16 cellular contexts compared by ENCODE assay signal in the genomic region with DNA sequence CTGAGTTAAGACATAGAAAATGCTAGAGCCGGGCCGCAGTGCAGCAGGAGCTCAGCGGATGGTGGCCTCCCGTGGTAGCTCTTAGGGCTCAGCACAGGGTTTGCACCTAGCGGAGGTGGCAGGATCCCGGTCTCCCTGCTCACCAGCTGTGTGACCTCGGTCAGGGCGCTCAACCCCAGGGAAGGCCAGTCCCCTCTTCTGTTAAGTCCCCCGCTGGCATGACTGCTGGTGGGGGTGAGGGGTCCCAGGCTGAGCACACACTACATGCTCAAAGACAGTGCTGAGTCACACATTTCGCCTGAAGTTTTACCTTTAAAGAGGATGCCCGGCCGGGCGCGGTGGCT. TPM values are rescaled to one million over a fixed set of nuclear protein-coding genes. Genes with fewer than 3 reads are reported as not detected.
DNase-seq lines count a peak whose midpoint lies in the region; ATAC-seq and TF ChIP-seq lines count a peak whose summit lies in the region.
"Had no signal": no experiment of that assay in that cellular context is flagged by ENCODE, and none has a peak within 500 bp of the region (broad histone marks: within the 10 kb centered on the region; RNA-seq: fewer than 3 reads in every experiment).

No MANE protein-coding gene starts in this region.

- H3K9me3 ChIP-seq in CD4-positive, CD25-positive, alpha-beta regulatory T cell (ENCODE audit: control insufficient read depth in 2 of 2, low read length in 2 of 2) = no peaks in the 10 kb centered on the region
- H3K9me3 ChIP-seq in neutrophil = no peaks in the 10 kb centered on the region
- H3K9me3 ChIP-seq in CD8-positive, alpha-beta memory T cell (ENCODE audit: low read length) = no peaks in the 10 kb centered on the region
- no peaks in the 10 kb centered on the region for H3K9me3 ChIP-seq in HAP-1
- H3K9me3 ChIP-seq: psoas muscle had no signal

- H3K27me3 ChIP-seq in CD4-positive, CD25-positive, alpha-beta regulatory T cell (ENCODE audit: control insufficient read depth, insufficient read depth, low read length) = no peaks in the 10 kb centered on the region
- H3K27me3 ChIP-seq in HL-60 (ENCODE audit: insufficient read depth, poor library complexity, severe bottlenecking) (no peaks in the 10 kb centered on the region), neutrophil (no peaks in the 10 kb centered on the region), HAP-1 (ENCODE audit: low read depth) (no peaks in the 10 kb centered on the region)
- H3K27me3 ChIP-seq in CD8-positive, alpha-beta memory T cell (ENCODE audit: insufficient read depth, low read length, poor library complexity, severe bottlenecking) = no peaks in the 10 kb centered on the region

- POLR2A ChIA-PET in CD8-positive, alpha-beta memory T cell (lab: Charles Lee) = no interaction called here

- in situ Hi-C loops in HAP-1 (cut with MboI; ENCODE audit: low sequenced_read_pairs) = loop anchor here (5.0 kb wide), 1 partner anchor 165 kb away; no protein-coding TSS in a partner anchor

- intact Hi-C loops in dendritic cell treated with granulocyte-macrophage colony-stimulating factor and Interleukin-4, amounts not matched to agents 40 ng/mL and 50 ng/mL, for 4 days (cut with micrococcal nuclease) = loop anchor here (1.0 to 10.0 kb wide), 4 partner anchors 40 to 163 kb away; partner anchors contain the start of gene HRH2

- peaks cover 11% of the 10 kb centered on the region for H3K36me3 Mint-ChIP-seq in CD4-positive, CD25-positive, alpha-beta regulatory T cell
- peaks cover 76% of the 10 kb centered on the region for H3K36me3 Mint-ChIP-seq in dendritic cell treated with granulocyte-macrophage colony-stimulating factor and Interleukin-4, amounts not matched to agents 40 ng/mL and 50 ng/mL, for 4 days (ENCODE audit: low read depth)
- no peaks in the 10 kb centered on the region for H3K36me3 Mint-ChIP-seq in CD8-positive, alpha-beta memory T cell

- peaks cover 14% of the 10 kb centered on the region for H3K4me1 ChIP-seq in CD4-positive, CD25-positive, alpha-beta regulatory T cell (ENCODE audit: control insufficient read depth, insufficient read depth, low read length, poor library complexity, severe bottlenecking)
- peaks cover 52 to 61% of the 10 kb centered on the region in 2 experiments for H3K4me1 ChIP-seq in neutrophil (ENCODE audit: control insufficient read depth in 1 of 2, insufficient read depth in 1 of 2, low read depth in 1 of 2, low read length in 1 of 2)
- H3K4me1 ChIP-seq in CD8-positive, alpha-beta memory T cell (ENCODE audit: insufficient read depth, low read length) = peaks cover 15% of the 10 kb centered on the region
- H3K4me1 ChIP-seq in HAP-1 = peaks cover 4% of the 10 kb centered on the region; the same call in 1 of the 2 replicates
- H3K4me1 ChIP-seq: psoas muscle had no signal

- CTCF ChIA-PET in CD8-positive, alpha-beta memory T cell (lab: Charles Lee) = interaction anchor here (0.7 to 3.6 kb wide), 4 partner anchors 22 to 163 kb away, joined by 3 to 24 read pairs (median 3); no protein-coding TSS in a partner anchor

- peak overlapping the region; percentile 14 for H3K27ac ChIP-seq in CD4-positive, CD25-positive, alpha-beta regulatory T cell (ENCODE audit: insufficient read depth, low read length, poor library complexity, severe bottlenecking)
- H3K27ac ChIP-seq in HL-60 (replicated peaks) (peak overlapping the region; percentile 52), neutrophil (peak overlapping the region; percentile 84)
- H3K27ac ChIP-seq in CD8-positive, alpha-beta memory T cell (ENCODE audit: low read depth, low read length) = no peak overlapping the region
- H3K27ac ChIP-seq: psoas muscle had no signal

- no peak overlapping the region for H3K4me3 ChIP-seq in CD4-positive, CD25-positive, alpha-beta regulatory T cell (ENCODE audit: low read depth, low read length)
- H3K4me3 ChIP-seq in HL-60 (replicated peaks; ENCODE audit: insufficient read depth, low read length) = no peak overlapping the region
- peak overlapping the region; percentile 27 to 47 for H3K4me3 ChIP-seq in neutrophil (ENCODE audit: low read depth in 1 of 2, low read length in 1 of 2)
- H3K4me3 ChIP-seq in CD8-positive, alpha-beta memory T cell (ENCODE audit: low read length) = no peak overlapping the region
- H3K4me3 ChIP-seq in HAP-1 = no peak overlapping the region
- H3K4me3 ChIP-seq: psoas muscle, skin epidermis had no signal

- no peak for DNase-seq in CD4-positive, CD25-positive, alpha-beta regulatory T cell
- DNase-seq in HL-60 (ENCODE audit: low read depth in 1 of 2, low spot score in 1 of 2) (no peak), HAP-1 (ENCODE audit: low spot score in 2 of 2) (no peak)
- no peak for DNase-seq in CD8-positive, alpha-beta memory T cell
- no peak for DNase-seq in stimulated activated CD4-positive, alpha-beta T cell treated with anti-CD3 and anti-CD28 coated beads, Interleukin-1b, Interleukin-23, amount 100 ng/mL, for 48 hours
- DNase-seq: cerebellar nuclear complex, midbrain, NCI-H146 had no signal

- H3K9me3 Mint-ChIP-seq in CD4-positive, CD25-positive, alpha-beta regulatory T cell = no peaks in the 10 kb centered on the region
- no peaks in the 10 kb centered on the region for H3K9me3 Mint-ChIP-seq in dendritic cell treated with granulocyte-macrophage colony-stimulating factor and Interleukin-4, amounts not matched to agents 40 ng/mL and 50 ng/mL, for 4 days
- H3K9me3 Mint-ChIP-seq in CD8-positive, alpha-beta memory T cell = no peaks in the 10 kb centered on the region
- H3K9me3 Mint-ChIP-seq: activated naive CD4-positive, alpha-beta T cell treated with anti-CD3 and anti-CD28 coated beads, Interleukin-2, amount 50 U/mL, for 24 hours; IgD-negative memory B cell had no signal

- TF ChIP-seq CTCF in HL-60 (IDR thresholded peaks at IDR 0.05; ENCODE audit: insufficient read depth, low read length) (no peak), neutrophil (IDR thresholded peaks at IDR 0.05) (no peak)

- peak overlapping the region in 1 of 4 donors; percentile 82 for H3K4me3 Mint-ChIP-seq in CD4-positive, CD25-positive, alpha-beta regulatory T cell
- H3K4me3 Mint-ChIP-seq in dendritic cell treated with granulocyte-macrophage colony-stimulating factor and Interleukin-4, amounts not matched to agents 40 ng/mL and 50 ng/mL, for 4 days = no peak overlapping the region
- peak overlapping the region in 1 of 7 donors; percentile 68 for H3K4me3 Mint-ChIP-seq in CD8-positive, alpha-beta memory T cell
- H3K4me3 Mint-ChIP-seq: endodermal cell, IgD-negative memory B cell had no signal

- ATAC-seq in CD4-positive, CD25-positive, alpha-beta regulatory T cell (ENCODE audit: low read depth in 2 of 2) = no peak

- peak overlapping the region in 2 of 3 donors; percentile 82 to 89 for H3K27ac Mint-ChIP-seq in CD4-positive, CD25-positive, alpha-beta regulatory T cell
- H3K27ac Mint-ChIP-seq in dendritic cell treated with granulocyte-macrophage colony-stimulating factor and Interleukin-4, amounts not matched to agents 40 ng/mL and 50 ng/mL, for 4 days = peak overlapping the region; percentile 93
- H3K27ac Mint-ChIP-seq in CD8-positive, alpha-beta memory T cell = peak overlapping the region in 1 of 8 donors; percentile 40
- H3K27ac Mint-ChIP-seq: IgD-negative memory B cell had no signal

- H3K27me3 Mint-ChIP-seq in CD4-positive, CD25-positive, alpha-beta regulatory T cell = no peaks in the 10 kb centered on the region
- H3K27me3 Mint-ChIP-seq in dendritic cell treated with granulocyte-macrophage colony-stimulating factor and Interleukin-4, amounts not matched to agents 40 ng/mL and 50 ng/mL, for 4 days = no peaks in the 10 kb centered on the region
- peaks cover 0 to 7% of the 10 kb centered on the region in 2 donors for H3K27me3 Mint-ChIP-seq in CD8-positive, alpha-beta memory T cell
- H3K27me3 Mint-ChIP-seq: activated naive CD4-positive, alpha-beta T cell treated with anti-CD3 and anti-CD28 coated beads, Interleukin-2, amount 50 U/mL, for 24 hours had no signal

- H3K36me3 ChIP-seq in CD4-positive, CD25-positive, alpha-beta regulatory T cell (ENCODE audit: control insufficient read depth, insufficient read depth, low read length) = no peaks in the 10 kb centered on the region
- peaks cover 56% of the 10 kb centered on the region for H3K36me3 ChIP-seq in neutrophil
- no peaks in the 10 kb centered on the region for H3K36me3 ChIP-seq in CD8-positive, alpha-beta memory T cell (ENCODE audit: insufficient read depth, low read length)
- H3K36me3 ChIP-seq in HAP-1 (replicated peaks) = no peaks in the 10 kb centered on the region

- H3K4me1 Mint-ChIP-seq in CD4-positive, CD25-positive, alpha-beta regulatory T cell = peaks cover 4 to 30% (median 22%) of the 10 kb centered on the region in 4 donors
- H3K4me1 Mint-ChIP-seq in dendritic cell treated with granulocyte-macrophage colony-stimulating factor and Interleukin-4, amounts not matched to agents 40 ng/mL and 50 ng/mL, for 4 days (ENCODE audit: low read depth) = peaks cover 54% of the 10 kb centered on the region
- peaks cover 13 to 25% (median 20%) of the 10 kb centered on the region in 3 donors for H3K4me1 Mint-ChIP-seq in CD8-positive, alpha-beta memory T cell

RNA-seq across cellular contexts. Expression of gene HRH2, which starts 39.0 kb away (rescaled TPM):
- 7.0 TPM for total RNA-seq in CD4-positive, CD25-positive, alpha-beta regulatory T cell
- 1 to 10 TPM; 1.6 to 3.6 (median 1.9) TPM for polyA plus RNA-seq in CD4-positive, CD25-positive, alpha-beta regulatory T cell
- total RNA-seq in CD8-positive, alpha-beta memory T cell = 10 to 100 TPM; 28.9 to 29.6 TPM
- polyA plus RNA-seq in CD8-positive, alpha-beta memory T cell = 1.3 TPM
- total RNA-seq: fibroblast of lung had no signal

Comparison
In these comparisons a context has a peak if more than half of its experiments do, and no peak if none do; other contexts are left out.
1. H3K4me3 ChIP-seq: peak in neutrophil (2 of 2); none in CD4-positive, CD25-positive, alpha-beta regulatory T cell (single experiment), HL-60 (single experiment), CD8-positive, alpha-beta memory T cell (single experiment) and HAP-1 (single experiment).